11 cellular contexts compared by ENCODE assay signal in the genomic region with DNA sequence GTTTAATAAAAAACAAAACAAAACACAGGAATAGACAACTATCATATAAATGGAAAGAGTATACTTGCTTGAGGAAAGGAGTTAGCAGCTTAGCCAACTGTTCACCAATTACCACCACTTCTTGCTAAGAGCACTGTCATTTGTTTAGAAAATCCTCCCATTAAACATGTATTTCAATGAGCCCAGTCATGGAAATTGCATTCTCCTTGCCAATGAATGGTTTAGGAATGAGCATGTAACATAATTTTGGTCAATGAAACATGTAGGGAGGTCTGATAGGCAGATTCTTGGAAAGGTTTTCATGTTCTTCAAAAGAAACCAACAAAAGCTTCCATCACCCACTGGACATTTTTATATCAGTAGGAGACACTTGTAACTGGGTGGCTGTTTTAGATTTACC.
DNase-seq lines count a peak whose midpoint lies in the region; ATAC-seq and TF ChIP-seq lines count a peak whose summit lies in the region.
"Had no signal": no experiment of that assay in that cellular context is flagged by ENCODE, and none has a peak within 500 bp of the region (broad histone marks: within the 10 kb centered on the region; RNA-seq: fewer than 3 reads in every experiment).

No MANE protein-coding gene starts in this region.

- no peaks in the 10 kb centered on the region for H3K79me2 ChIP-seq in mammary epithelial cell (ENCODE audit: insufficient read depth, low read length)

- in situ Hi-C loops in mammary epithelial cell (cut with MboI; ENCODE audit: low sequenced_read_pairs in 2 of 2) (no loop called here), transverse colon (cut with MboI; ENCODE audit: low pct_ligation_motif_present in 1 of 4, low pct_unique_long_range_greater_than_20kb in 1 of 4, low sequenced_read_pairs in 3 of 4) (no loop called here)

- peak overlapping the region; percentile 15 for H2AFZ ChIP-seq in mammary epithelial cell (ENCODE audit: low read depth, low read length)

- H3K9me3 ChIP-seq in mammary epithelial cell (replicated peaks; ENCODE audit: insufficient read depth, low read length) (no peaks in the 10 kb centered on the region), transverse colon (no peaks in the 10 kb centered on the region)

- H3K9ac ChIP-seq in mammary epithelial cell (ENCODE audit: insufficient read depth, low read length) = no peak overlapping the region

- H3K4me1 ChIP-seq in mammary epithelial cell (ENCODE audit: insufficient read depth, low read length) = no peaks in the 10 kb centered on the region
- H3K4me1 ChIP-seq in transverse colon = no peaks in the 10 kb centered on the region

- no peaks in the 10 kb centered on the region for H3K27me3 ChIP-seq in mammary epithelial cell (ENCODE audit: insufficient read depth, low read length)
- no peaks in the 10 kb centered on the region for H3K27me3 ChIP-seq in transverse colon

- no peak for ATAC-seq in HG02759 (IDR thresholded peaks at IDR 0.05; ENCODE audit: unreplicated experiment)
- ATAC-seq in HG03095 (IDR thresholded peaks at IDR 0.05; ENCODE audit: unreplicated experiment) = no peak
- no peak for ATAC-seq in GM19455 (IDR thresholded peaks at IDR 0.05; ENCODE audit: unreplicated experiment)
- ATAC-seq: activated CD8-positive, alpha-beta T cell treated with anti-CD3 and anti-CD28 coated beads for 36 hours; PC-3 had no signal

- no TSS peak for BruUV-seq in mammary epithelial cell (replicated peaks; lab: Mats Ljungman, UMichigan)

- no peak for TF ChIP-seq POLR2A in transverse colon (IDR thresholded peaks at IDR 0.05)

- CTCF ChIA-PET in mammary epithelial cell (lab: Charles Lee; ENCODE audit: low non-redundant PET) = no interaction called here

- no peak overlapping the region for H3K27ac ChIP-seq in mammary epithelial cell (ENCODE audit: insufficient read depth, low read depth, low read length)
- peak overlapping the region; percentile 58 to 72 (median 65) for H3K27ac ChIP-seq in transverse colon

- H3K4me2 ChIP-seq in mammary epithelial cell (ENCODE audit: insufficient read depth, low read depth, low read length) = no peak overlapping the region

- dilution Hi-C loops in mammary epithelial cell (cut with HindIII; ENCODE audit: low sequenced_read_pairs) = no loop called here

- H3K36me3 ChIP-seq in mammary epithelial cell (ENCODE audit: insufficient read depth, low read length) = no peaks in the 10 kb centered on the region
- H3K36me3 ChIP-seq in transverse colon = no peaks in the 10 kb centered on the region

- no peak for TF ChIP-seq EP300 in transverse colon (IDR thresholded peaks at IDR 0.05; ENCODE audit: low read depth)

- intact Hi-C loops in mammary epithelial cell (cut with micrococcal nuclease) (no loop called here), transverse colon (cut with DNase I; ENCODE audit: low total_unique reads) (no loop called here)

- DNase-seq in HCEC 1CT = peak; percentile 90
- peak; percentile 41 for DNase-seq in mammary epithelial cell
- DNase-seq in kidney tubule cell (ENCODE audit: low spot score) = peak; percentile 80
- no peak for DNase-seq in transverse colon
- DNase-seq: activated CD8-positive, alpha-beta T cell treated with anti-CD3 and anti-CD28 coated beads for 36 hours; activated naive CD4-positive, alpha-beta T cell treated with anti-CD3 and anti-CD28 coated beads, Interleukin-2, amount 50 U/mL, for 16 hours; effector CD8-positive, alpha-beta T cell; PC-3 had no signal

- H3K4me3 ChIP-seq in mammary epithelial cell (replicated peaks in 1 of 3; ENCODE audit: insufficient read depth in 1 of 3, low read depth in 2 of 3, low read length in 3 of 3) = no peak overlapping the region
- no peak overlapping the region for H3K4me3 ChIP-seq in transverse colon

- no peaks in the 10 kb centered on the region for H4K20me1 ChIP-seq in mammary epithelial cell (ENCODE audit: insufficient read depth, low read length)

- no peak for TF ChIP-seq CTCF in mammary epithelial cell (conservative IDR thresholded peaks at IDR 0.05 in 1 of 2, IDR thresholded peaks at IDR 0.05 in 1 of 2; ENCODE audit: extremely low read depth in 1 of 2, insufficient read depth in 1 of 2, low read depth in 1 of 2, low read length in 2 of 2)
- TF ChIP-seq CTCF in transverse colon (IDR thresholded peaks at IDR 0.05) = no peak
